In the genomic region with DNA sequence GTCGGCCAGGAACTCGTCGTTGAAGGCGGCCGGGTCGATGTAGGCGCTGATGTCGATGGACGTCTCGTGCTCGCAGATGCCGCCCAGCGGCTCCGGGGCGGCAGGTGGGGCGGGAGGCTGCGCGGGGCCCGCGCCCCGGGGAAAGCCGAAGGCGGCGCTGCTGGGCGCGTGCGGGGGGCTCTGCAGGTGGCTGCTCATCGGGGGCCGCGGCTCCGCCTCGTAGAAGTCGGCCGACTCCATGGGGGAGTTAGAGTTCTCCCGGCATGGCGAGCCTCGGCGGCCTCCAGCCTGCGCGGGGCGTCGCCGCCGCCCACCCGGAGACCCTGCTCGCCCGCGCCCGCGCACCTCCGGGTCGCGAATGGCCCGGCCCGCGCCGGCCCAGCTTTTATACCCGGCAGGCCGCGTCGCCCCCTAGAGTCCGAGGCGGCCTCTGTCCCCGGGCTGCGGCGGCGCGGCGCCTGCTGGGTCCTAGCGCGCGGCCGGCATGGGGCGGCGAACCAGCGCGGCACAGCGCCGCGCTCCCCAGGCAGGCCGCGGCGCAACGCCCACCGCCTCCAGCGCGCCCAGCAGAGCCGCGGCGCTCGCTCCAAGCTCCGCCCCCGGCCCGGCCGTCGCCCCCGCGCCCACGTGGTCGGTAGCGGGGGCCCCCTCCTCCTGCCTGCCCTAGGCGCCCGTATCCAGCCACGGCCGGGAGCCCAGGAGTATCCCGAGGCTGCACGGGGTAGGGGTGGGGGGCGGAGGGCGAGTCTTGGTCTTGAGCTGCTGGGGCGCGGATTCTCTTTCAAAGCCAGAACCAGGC, we compare ENCODE assay signal across 1 cellular context.
TF ChIP-seq lines count a peak whose summit lies in the region.

A gene (minus strand): TSS at position 360 of the 799 bp plus-strand sequence. CDS start 120 bp downstream, at position 240.

TF ChIP-seq in GM12878, 131 proteins besides CTCF, POLR2A, EP300 and RAD21 (continued from another document and continues in another):
- TF ChIP-seq, protein P1, sequence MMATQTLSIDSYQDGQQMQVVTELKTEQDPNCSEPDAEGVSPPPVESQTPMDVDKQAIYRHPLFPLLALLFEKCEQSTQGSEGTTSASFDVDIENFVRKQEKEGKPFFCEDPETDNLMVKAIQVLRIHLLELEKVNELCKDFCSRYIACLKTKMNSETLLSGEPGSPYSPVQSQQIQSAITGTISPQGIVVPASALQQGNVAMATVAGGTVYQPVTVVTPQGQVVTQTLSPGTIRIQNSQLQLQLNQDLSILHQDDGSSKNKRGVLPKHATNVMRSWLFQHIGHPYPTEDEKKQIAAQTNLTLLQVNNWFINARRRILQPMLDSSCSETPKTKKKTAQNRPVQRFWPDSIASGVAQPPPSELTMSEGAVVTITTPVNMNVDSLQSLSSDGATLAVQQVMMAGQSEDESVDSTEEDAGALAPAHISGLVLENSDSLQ (IDR thresholded peaks at IDR 0.05): no peak
- no peak for TF ChIP-seq SMAD5 (IDR thresholded peaks at IDR 0.05; ENCODE audit: low read depth)
- TF ChIP-seq STAT1 (conservative IDR thresholded peaks at IDR 0.05): no peak
- TF ChIP-seq YY1 (IDR thresholded peaks at IDR 0.05; ENCODE audit: low read depth, low read length): peak; percentile 66; the same call in 1 of the 2 replicates
- TF ChIP-seq, protein P2, sequence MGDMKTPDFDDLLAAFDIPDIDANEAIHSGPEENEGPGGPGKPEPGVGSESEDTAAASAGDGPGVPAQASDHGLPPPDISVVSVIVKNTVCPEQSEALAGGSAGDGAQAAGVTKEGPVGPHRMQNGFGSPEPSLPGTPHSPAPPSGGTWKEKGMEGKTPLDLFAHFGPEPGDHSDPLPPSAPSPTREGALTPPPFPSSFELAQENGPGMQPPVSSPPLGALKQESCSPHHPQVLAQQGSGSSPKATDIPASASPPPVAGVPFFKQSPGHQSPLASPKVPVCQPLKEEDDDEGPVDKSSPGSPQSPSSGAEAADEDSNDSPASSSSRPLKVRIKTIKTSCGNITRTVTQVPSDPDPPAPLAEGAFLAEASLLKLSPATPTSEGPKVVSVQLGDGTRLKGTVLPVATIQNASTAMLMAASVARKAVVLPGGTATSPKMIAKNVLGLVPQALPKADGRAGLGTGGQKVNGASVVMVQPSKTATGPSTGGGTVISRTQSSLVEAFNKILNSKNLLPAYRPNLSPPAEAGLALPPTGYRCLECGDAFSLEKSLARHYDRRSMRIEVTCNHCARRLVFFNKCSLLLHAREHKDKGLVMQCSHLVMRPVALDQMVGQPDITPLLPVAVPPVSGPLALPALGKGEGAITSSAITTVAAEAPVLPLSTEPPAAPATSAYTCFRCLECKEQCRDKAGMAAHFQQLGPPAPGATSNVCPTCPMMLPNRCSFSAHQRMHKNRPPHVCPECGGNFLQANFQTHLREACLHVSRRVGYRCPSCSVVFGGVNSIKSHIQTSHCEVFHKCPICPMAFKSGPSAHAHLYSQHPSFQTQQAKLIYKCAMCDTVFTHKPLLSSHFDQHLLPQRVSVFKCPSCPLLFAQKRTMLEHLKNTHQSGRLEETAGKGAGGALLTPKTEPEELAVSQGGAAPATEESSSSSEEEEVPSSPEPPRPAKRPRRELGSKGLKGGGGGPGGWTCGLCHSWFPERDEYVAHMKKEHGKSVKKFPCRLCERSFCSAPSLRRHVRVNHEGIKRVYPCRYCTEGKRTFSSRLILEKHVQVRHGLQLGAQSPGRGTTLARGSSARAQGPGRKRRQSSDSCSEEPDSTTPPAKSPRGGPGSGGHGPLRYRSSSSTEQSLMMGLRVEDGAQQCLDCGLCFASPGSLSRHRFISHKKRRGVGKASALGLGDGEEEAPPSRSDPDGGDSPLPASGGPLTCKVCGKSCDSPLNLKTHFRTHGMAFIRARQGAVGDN (IDR thresholded peaks at IDR 0.05): no peak
- TF ChIP-seq, protein P3, sequence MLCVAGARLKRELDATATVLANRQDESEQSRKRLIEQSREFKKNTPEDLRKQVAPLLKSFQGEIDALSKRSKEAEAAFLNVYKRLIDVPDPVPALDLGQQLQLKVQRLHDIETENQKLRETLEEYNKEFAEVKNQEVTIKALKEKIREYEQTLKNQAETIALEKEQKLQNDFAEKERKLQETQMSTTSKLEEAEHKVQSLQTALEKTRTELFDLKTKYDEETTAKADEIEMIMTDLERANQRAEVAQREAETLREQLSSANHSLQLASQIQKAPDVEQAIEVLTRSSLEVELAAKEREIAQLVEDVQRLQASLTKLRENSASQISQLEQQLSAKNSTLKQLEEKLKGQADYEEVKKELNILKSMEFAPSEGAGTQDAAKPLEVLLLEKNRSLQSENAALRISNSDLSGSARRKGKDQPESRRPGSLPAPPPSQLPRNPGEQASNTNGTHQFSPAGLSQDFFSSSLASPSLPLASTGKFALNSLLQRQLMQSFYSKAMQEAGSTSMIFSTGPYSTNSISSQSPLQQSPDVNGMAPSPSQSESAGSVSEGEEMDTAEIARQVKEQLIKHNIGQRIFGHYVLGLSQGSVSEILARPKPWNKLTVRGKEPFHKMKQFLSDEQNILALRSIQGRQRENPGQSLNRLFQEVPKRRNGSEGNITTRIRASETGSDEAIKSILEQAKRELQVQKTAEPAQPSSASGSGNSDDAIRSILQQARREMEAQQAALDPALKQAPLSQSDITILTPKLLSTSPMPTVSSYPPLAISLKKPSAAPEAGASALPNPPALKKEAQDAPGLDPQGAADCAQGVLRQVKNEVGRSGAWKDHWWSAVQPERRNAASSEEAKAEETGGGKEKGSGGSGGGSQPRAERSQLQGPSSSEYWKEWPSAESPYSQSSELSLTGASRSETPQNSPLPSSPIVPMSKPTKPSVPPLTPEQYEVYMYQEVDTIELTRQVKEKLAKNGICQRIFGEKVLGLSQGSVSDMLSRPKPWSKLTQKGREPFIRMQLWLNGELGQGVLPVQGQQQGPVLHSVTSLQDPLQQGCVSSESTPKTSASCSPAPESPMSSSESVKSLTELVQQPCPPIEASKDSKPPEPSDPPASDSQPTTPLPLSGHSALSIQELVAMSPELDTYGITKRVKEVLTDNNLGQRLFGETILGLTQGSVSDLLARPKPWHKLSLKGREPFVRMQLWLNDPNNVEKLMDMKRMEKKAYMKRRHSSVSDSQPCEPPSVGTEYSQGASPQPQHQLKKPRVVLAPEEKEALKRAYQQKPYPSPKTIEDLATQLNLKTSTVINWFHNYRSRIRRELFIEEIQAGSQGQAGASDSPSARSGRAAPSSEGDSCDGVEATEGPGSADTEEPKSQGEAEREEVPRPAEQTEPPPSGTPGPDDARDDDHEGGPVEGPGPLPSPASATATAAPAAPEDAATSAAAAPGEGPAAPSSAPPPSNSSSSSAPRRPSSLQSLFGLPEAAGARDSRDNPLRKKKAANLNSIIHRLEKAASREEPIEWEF (IDR thresholded peaks at IDR 0.05; ENCODE audit: insufficient replicate concordance, low read depth, low read length): no peak
- TF ChIP-seq KAT2A (conservative IDR thresholded peaks at IDR 0.05; ENCODE audit: control insufficient read depth, low read depth, low read length): no peak
- TF ChIP-seq SMC3 (IDR thresholded peaks at IDR 0.05; ENCODE audit: borderline replicate concordance, low read length): peak; percentile 11; the same call in 1 of the 2 replicates
- TF ChIP-seq CBX3 (IDR thresholded peaks at IDR 0.05; ENCODE audit: borderline replicate concordance, low read depth): no peak
- no peak for TF ChIP-seq NR2C1 (IDR thresholded peaks at IDR 0.05)
- TF ChIP-seq RUNX3 (IDR thresholded peaks at IDR 0.05; ENCODE audit: low read length): peak; percentile 33; the same call in 1 of the 2 replicates
- TF ChIP-seq TAF1 (IDR thresholded peaks at IDR 0.05; ENCODE audit: borderline replicate concordance, low read depth, low read length): no peak
- no peak for TF ChIP-seq ZNF384 (IDR thresholded peaks at IDR 0.05; ENCODE audit: borderline replicate concordance, low read depth, low read length)
- TF ChIP-seq FOXM1 (IDR thresholded peaks at IDR 0.05; ENCODE audit: low read depth, low read length): no peak
- TF ChIP-seq SREBF1 (IDR thresholded peaks at IDR 0.05; ENCODE audit: low read length): no peak
- TF ChIP-seq, protein P4, sequence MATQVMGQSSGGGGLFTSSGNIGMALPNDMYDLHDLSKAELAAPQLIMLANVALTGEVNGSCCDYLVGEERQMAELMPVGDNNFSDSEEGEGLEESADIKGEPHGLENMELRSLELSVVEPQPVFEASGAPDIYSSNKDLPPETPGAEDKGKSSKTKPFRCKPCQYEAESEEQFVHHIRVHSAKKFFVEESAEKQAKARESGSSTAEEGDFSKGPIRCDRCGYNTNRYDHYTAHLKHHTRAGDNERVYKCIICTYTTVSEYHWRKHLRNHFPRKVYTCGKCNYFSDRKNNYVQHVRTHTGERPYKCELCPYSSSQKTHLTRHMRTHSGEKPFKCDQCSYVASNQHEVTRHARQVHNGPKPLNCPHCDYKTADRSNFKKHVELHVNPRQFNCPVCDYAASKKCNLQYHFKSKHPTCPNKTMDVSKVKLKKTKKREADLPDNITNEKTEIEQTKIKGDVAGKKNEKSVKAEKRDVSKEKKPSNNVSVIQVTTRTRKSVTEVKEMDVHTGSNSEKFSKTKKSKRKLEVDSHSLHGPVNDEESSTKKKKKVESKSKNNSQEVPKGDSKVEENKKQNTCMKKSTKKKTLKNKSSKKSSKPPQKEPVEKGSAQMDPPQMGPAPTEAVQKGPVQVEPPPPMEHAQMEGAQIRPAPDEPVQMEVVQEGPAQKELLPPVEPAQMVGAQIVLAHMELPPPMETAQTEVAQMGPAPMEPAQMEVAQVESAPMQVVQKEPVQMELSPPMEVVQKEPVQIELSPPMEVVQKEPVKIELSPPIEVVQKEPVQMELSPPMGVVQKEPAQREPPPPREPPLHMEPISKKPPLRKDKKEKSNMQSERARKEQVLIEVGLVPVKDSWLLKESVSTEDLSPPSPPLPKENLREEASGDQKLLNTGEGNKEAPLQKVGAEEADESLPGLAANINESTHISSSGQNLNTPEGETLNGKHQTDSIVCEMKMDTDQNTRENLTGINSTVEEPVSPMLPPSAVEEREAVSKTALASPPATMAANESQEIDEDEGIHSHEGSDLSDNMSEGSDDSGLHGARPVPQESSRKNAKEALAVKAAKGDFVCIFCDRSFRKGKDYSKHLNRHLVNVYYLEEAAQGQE (IDR thresholded peaks at IDR 0.05; ENCODE audit: low read depth, low read length): no peak
- 0 out of 2 replicates have a peak, but pooled peaks have one; percentile 35 for TF ChIP-seq ZNF217 (IDR thresholded peaks at IDR 0.05)
- TF ChIP-seq RFX5 (IDR thresholded peaks at IDR 0.05; ENCODE audit: low read depth, low read length): no peak
- no peak; the same call in 1 of the 2 replicates for TF ChIP-seq GATAD2B (conservative IDR thresholded peaks at IDR 0.05; ENCODE audit: low read depth)
- no peak for TF ChIP-seq EZH2 (IDR thresholded peaks at IDR 0.05; ENCODE audit: borderline replicate concordance, control insufficient read depth, low read depth, low read length)
- TF ChIP-seq RB1 (IDR thresholded peaks at IDR 0.05; ENCODE audit: borderline replicate concordance): no peak
- TF ChIP-seq SPI1 (IDR thresholded peaks at IDR 0.05; ENCODE audit: borderline replicate concordance, insufficient read depth, low read depth, low read length): no peak
- TF ChIP-seq, protein P5, sequence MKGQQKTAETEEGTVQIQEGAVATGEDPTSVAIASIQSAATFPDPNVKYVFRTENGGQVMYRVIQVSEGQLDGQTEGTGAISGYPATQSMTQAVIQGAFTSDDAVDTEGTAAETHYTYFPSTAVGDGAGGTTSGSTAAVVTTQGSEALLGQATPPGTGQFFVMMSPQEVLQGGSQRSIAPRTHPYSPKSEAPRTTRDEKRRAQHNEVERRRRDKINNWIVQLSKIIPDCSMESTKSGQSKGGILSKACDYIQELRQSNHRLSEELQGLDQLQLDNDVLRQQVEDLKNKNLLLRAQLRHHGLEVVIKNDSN (IDR thresholded peaks at IDR 0.05; ENCODE audit: borderline replicate concordance, extremely low read length, insufficient read depth, low read depth, low read length): peak; percentile 69
- no peak for TF ChIP-seq CHD4 (IDR thresholded peaks at IDR 0.05)
- TF ChIP-seq ATF7 (IDR thresholded peaks at IDR 0.05; ENCODE audit: low read depth): no peak
- no peak for TF ChIP-seq ZSCAN29 (IDR thresholded peaks at IDR 0.05)
- no peak; the same call in 1 of the 2 replicates for TF ChIP-seq TCF12 (IDR thresholded peaks at IDR 0.05; ENCODE audit: low read depth, low read length)
- TF ChIP-seq EED (IDR thresholded peaks at IDR 0.05; ENCODE audit: low read depth): no peak
- no peak for TF ChIP-seq CEBPB (IDR thresholded peaks at IDR 0.05; ENCODE audit: borderline replicate concordance in 1 of 2, low read depth in 2 of 2, low read length in 2 of 2)
- TF ChIP-seq NFIC (IDR thresholded peaks at IDR 0.05; ENCODE audit: low read depth, low read length): no peak
- TF ChIP-seq ESRRA (IDR thresholded peaks at IDR 0.05; ENCODE audit: low read length): no peak
- TF ChIP-seq, protein P6, sequence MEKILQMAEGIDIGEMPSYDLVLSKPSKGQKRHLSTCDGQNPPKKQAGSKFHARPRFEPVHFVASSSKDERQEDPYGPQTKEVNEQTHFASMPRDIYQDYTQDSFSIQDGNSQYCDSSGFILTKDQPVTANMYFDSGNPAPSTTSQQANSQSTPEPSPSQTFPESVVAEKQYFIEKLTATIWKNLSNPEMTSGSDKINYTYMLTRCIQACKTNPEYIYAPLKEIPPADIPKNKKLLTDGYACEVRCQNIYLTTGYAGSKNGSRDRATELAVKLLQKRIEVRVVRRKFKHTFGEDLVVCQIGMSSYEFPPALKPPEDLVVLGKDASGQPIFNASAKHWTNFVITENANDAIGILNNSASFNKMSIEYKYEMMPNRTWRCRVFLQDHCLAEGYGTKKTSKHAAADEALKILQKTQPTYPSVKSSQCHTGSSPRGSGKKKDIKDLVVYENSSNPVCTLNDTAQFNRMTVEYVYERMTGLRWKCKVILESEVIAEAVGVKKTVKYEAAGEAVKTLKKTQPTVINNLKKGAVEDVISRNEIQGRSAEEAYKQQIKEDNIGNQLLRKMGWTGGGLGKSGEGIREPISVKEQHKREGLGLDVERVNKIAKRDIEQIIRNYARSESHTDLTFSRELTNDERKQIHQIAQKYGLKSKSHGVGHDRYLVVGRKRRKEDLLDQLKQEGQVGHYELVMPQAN (conservative IDR thresholded peaks at IDR 0.05): no peak
- TF ChIP-seq BMI1 (IDR thresholded peaks at IDR 0.05; ENCODE audit: borderline replicate concordance): no peak
- TF ChIP-seq SRF (IDR thresholded peaks at IDR 0.05; ENCODE audit: low read depth in 2 of 2, low read length in 2 of 2): 0 out of 4 replicates have a peak, but pooled peaks of 1 of the 2 experiments have one; percentile 2
- TF ChIP-seq BHLHE40 (IDR thresholded peaks at IDR 0.05; ENCODE audit: borderline replicate concordance in 1 of 2, low read depth in 2 of 2, low read length in 1 of 2): peak in 1 of 2 experiments; percentile 13; a peak in 2 of 4 replicates
- no peak for TF ChIP-seq MXI1 (IDR thresholded peaks at IDR 0.05; ENCODE audit: low read depth, low read length)
- TF ChIP-seq IKZF2 (IDR thresholded peaks at IDR 0.05): no peak
- no peak for TF ChIP-seq CREB1 (IDR thresholded peaks at IDR 0.05; ENCODE audit: low read depth)
- peak in 1 of 2 experiments; percentile 82; a peak in 2 of 3 replicates for TF ChIP-seq EGR1 (IDR thresholded peaks at IDR 0.05; ENCODE audit: borderline replicate concordance in 1 of 2, low read depth in 2 of 2, low read length in 2 of 2)
- TF ChIP-seq, protein P7, sequence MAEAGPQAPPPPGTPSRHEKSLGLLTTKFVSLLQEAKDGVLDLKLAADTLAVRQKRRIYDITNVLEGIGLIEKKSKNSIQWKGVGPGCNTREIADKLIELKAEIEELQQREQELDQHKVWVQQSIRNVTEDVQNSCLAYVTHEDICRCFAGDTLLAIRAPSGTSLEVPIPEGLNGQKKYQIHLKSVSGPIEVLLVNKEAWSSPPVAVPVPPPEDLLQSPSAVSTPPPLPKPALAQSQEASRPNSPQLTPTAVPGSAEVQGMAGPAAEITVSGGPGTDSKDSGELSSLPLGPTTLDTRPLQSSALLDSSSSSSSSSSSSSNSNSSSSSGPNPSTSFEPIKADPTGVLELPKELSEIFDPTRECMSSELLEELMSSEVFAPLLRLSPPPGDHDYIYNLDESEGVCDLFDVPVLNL (IDR thresholded peaks at IDR 0.05; ENCODE audit: low read depth, low read length): no peak
- no peak for TF ChIP-seq BACH1 (IDR thresholded peaks at IDR 0.05; ENCODE audit: borderline replicate concordance)
- no peak for TF ChIP-seq SUPT20H (IDR thresholded peaks at IDR 0.05; ENCODE audit: borderline replicate concordance, control insufficient read depth, low read depth, low read length)
